Comparison of ENCODE assay signal across 26 cellular contexts in genomic region chr16:8492690-8493089, GRCh38.
"Had no signal": no experiment of that assay in that cellular context is flagged by ENCODE, and none has a peak within 500 bp of the region (broad histone marks: within the 10 kb centered on the region; RNA-seq: fewer than 3 reads in every experiment).

No MANE protein-coding gene starts in this region.

- DNase-seq: stimulated activated CD4-positive, alpha-beta T cell treated with anti-CD3 and anti-CD28 coated beads, Interleukin-2, amount 100 ng/mL, for 48 hours; stimulated activated CD4-positive, alpha-beta T cell treated with anti-CD3 and anti-CD28 coated beads, Interleukin-4, amount 100 ng/mL, for 1 hour; stimulated activated CD4-positive, alpha-beta T cell treated with anti-CD3 and anti-CD28 coated beads, Interleukin-4, amount 100 ng/mL, for 24 hours; stimulated activated CD4-positive, alpha-beta T cell treated with anti-CD3 and anti-CD28 coated beads, Interleukin-4, amount 100 ng/mL, for 4 hours; stimulated activated CD8-positive, alpha-beta memory T cell treated with anti-CD3 and anti-CD28 coated beads, Interleukin-4, amount 100 ng/mL, for 48 hours; stimulated activated naive B cell treated with anti-CD40 and anti-IgM and Interleukin-4, amounts not matched to agents 10 μg/mL and 1 μg/mL and 100 μg/mL, for 72 hours; stimulated activated naive CD4-positive, alpha-beta T cell; stimulated activated naive CD4-positive, alpha-beta T cell treated with Interleukin-2 at 50 U/mL for 16 hours; stimulated activated naive CD8-positive, alpha-beta T cell treated with anti-CD3 and anti-CD28 coated beads, Interleukin-15, amount 100 ng/mL, for 72 hours; stimulated activated naive CD8-positive, alpha-beta T cell treated with anti-CD3 and anti-CD28 coated beads, Interleukin-15, Interleukin-2, amounts not matched to agents 100 U/mL and 50 U/mL, for 24 hours; stomach; substantia nigra; testis; thyroid gland; tibial artery; transverse colon; trophoblast cell; upper lobe of left lung; upper lobe of right lung; uterus had no signal

- H3K4me3 ChIP-seq: stomach, suprapubic skin, testis, thoracic aorta, thyroid gland, tibial artery, tibial nerve, transverse colon, upper lobe of left lung, upper lobe of right lung, uterus, vagina had no signal

- H3K27ac ChIP-seq: stomach, suprapubic skin, testis, thoracic aorta, thyroid gland, tibial artery, tibial nerve, transverse colon, upper lobe of left lung, upper lobe of right lung, uterus, vagina had no signal

- H3K36me3 ChIP-seq: stomach, suprapubic skin, thoracic aorta, thyroid gland, tibial artery, tibial nerve, transverse colon, upper lobe of left lung, upper lobe of right lung, uterus, vagina had no signal

- H3K27me3 ChIP-seq: stomach, suprapubic skin, testis, thyroid gland, tibial artery, tibial nerve, transverse colon, upper lobe of left lung, upper lobe of right lung, uterus, vagina had no signal

- H3K4me1 ChIP-seq: stomach, suprapubic skin, testis, thyroid gland, tibial artery, tibial nerve, upper lobe of left lung, upper lobe of right lung, uterus, vagina had no signal

- H3K9me3 ChIP-seq: stomach, testis, thoracic aorta, thyroid gland, tibial artery, transverse colon, upper lobe of left lung, upper lobe of right lung, uterus, vagina had no signal

- ATAC-seq: stimulated activated effector memory CD8-positive, alpha-beta T cell treated with anti-CD3 and anti-CD28 coated beads, Interleukin-12 subunit alpha, Interleukin-12 subunit beta, amount 100 ng/mL, for 72 hours; stimulated activated memory B cell treated with anti-CD40 and anti-IgM and Interleukin-4, amounts not matched to agents 10 μg/mL and 1 μg/mL and 100 μg/mL, for 72 hours; stimulated activated naive B cell treated with anti-CD40 and anti-IgM and Interleukin-4, amounts not matched to agents 10 μg/mL and 1 μg/mL and 100 μg/mL, for 72 hours; stimulated activated naive CD8-positive, alpha-beta T cell treated with anti-CD3 and anti-CD28 coated beads, Interleukin-15, amount 100 ng/mL, for 72 hours; stimulated activated naive CD8-positive, alpha-beta T cell treated with anti-CD3 and anti-CD28 coated beads, Interleukin-15, Interleukin-2, amounts not matched to agents 100 U/mL and 50 U/mL, for 24 hours; upper lobe of right lung had no signal
